ENCODE assay signal across 8 cellular contexts in the genomic region with DNA sequence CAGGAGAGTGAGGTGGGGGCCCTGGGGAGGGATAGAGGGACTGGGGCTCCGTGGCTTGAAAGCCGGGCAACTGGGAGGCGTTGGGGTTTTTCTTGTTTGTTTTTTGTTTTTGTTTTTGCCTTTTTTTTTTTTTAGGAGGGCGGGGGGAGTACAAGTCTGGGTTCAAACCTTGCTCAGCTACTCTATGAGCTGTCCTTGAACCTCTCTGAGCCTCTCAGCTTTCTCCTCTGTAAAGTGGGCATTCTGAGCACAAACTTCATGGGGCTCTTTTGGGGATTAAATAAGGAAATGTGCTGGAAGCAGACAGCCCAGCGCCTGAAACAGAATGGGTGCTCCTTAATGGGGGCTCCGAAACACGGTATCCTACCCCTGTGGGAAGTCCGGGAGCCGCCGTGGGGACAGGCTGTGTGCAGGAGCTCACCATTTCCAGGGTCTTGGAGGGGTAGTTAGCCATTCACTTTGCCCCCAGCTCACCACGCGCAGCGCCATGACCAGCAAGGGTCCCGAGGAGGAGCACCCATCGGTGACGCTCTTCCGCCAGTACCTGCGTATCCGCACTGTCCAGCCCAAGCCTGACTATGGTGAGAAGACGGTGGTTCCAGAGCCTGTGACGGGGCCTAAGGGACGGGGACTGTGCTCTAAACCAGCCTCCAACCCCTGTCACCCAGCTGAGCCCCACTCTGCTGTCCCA. TPM values are rescaled to one million over a fixed set of nuclear protein-coding genes. Genes with fewer than 3 reads are reported as not detected.
DNase-seq lines count a peak whose midpoint lies in the region; ATAC-seq and TF ChIP-seq lines count a peak whose summit lies in the region.

No MANE protein-coding gene starts in this region.

- 61 to 67% (median 66%) methylated on average over 21 to 22 of the region's 22 CpGs for WGBS in adrenal gland, 4 donors

- no peaks in the 10 kb centered on the region for H3K9me3 ChIP-seq in adrenal gland (replicated peaks in 1 of 3)
- H3K9me3 ChIP-seq in subcutaneous abdominal adipose tissue (ENCODE audit: control insufficient read depth in 5 of 5, low read length in 5 of 5): no peaks in the 10 kb centered on the region

- ATAC-seq in HG02885 (IDR thresholded peaks at IDR 0.05; ENCODE audit: poor library complexity, unreplicated experiment): no peak

- peak overlapping the region; percentile 10 to 89 (median 78) for H3K9ac ChIP-seq in subcutaneous abdominal adipose tissue (ENCODE audit: low read length in 5 of 5)

- peaks cover 23 to 26% of the 10 kb centered on the region in 2 donors for H3K4me1 ChIP-seq in adrenal gland (replicated peaks in 1 of 2)
- H3K4me1 ChIP-seq in subcutaneous abdominal adipose tissue (ENCODE audit: control insufficient read depth in 5 of 5, insufficient read depth in 5 of 5, low read length in 5 of 5): peaks cover 4 to 43% (median 25%) of the 10 kb centered on the region in 5 donors

- DNase-seq in DMS53 (lab: John Stamatoyannopoulos, UW) (peak; percentile 24), DMS53 treated with DMSO at 0.1 percent for 48 hours (lab: John Stamatoyannopoulos, UW; ENCODE audit: unreplicated experiment) (no peak), adrenal gland (no peak), kidney epithelial cell (ENCODE audit: low read depth) (no peak), HUDEP-2 (lab: John Stamatoyannopoulos, UW; ENCODE audit: unreplicated experiment in 76 of 76) (no peak), NCI-H226 (no peak)

- TF ChIP-seq CTCF in adrenal gland (IDR thresholded peaks at IDR 0.05) (no peak), kidney epithelial cell (IDR thresholded peaks at IDR 0.05; ENCODE audit: insufficient read depth, low read length, poor library complexity, severe bottlenecking) (no peak)

- no peaks in the 10 kb centered on the region for H3K27me3 ChIP-seq in adrenal gland
- H3K27me3 ChIP-seq in kidney epithelial cell (ENCODE audit: control insufficient read depth, insufficient read depth, low read length): no peaks in the 10 kb centered on the region
- H3K27me3 ChIP-seq in subcutaneous abdominal adipose tissue (ENCODE audit: control insufficient read depth in 5 of 5, insufficient read depth in 4 of 5, low read length in 5 of 5): no peaks in the 10 kb centered on the region

- no peak for TF ChIP-seq POLR2A in adrenal gland (IDR thresholded peaks at IDR 0.05)

- H3K4me3 ChIP-seq in adrenal gland (peak overlapping the region in 2 of 4 donors; percentile 19 to 39), kidney epithelial cell (ENCODE audit: low read depth, low read length) (peak overlapping the region; percentile 44), subcutaneous abdominal adipose tissue (ENCODE audit: low read depth in 1 of 5, low read length in 5 of 5) (peak overlapping the region; percentile 41 to 74 (median 68))

- no peaks in the 10 kb centered on the region for H3K36me3 ChIP-seq in adrenal gland (replicated peaks in 1 of 2)
- H3K36me3 ChIP-seq in kidney epithelial cell (ENCODE audit: control insufficient read depth, insufficient read depth, low read length): no peaks in the 10 kb centered on the region
- H3K36me3 ChIP-seq in subcutaneous abdominal adipose tissue (ENCODE audit: control insufficient read depth in 5 of 5, insufficient read depth in 5 of 5, low read length in 5 of 5): peaks cover 0 to 6% (median 2%) of the 10 kb centered on the region in 5 donors

- intact Hi-C loops in adrenal gland (cut with DNase I): no loop called here

- peak overlapping the region; percentile 90 to 98 (median 93) for H3K27ac ChIP-seq in adrenal gland
- peak overlapping the region; percentile 92 for H3K27ac ChIP-seq in subcutaneous abdominal adipose tissue (ENCODE audit: low read depth, low read length)

RNA-seq across cellular contexts. Expression of a gene that starts 0.4 kb away (rescaled TPM):
- 100 to 1,000 TPM in 2 of 8 donors, 10 to 100 TPM in 6; 50.7 to 122 (median 80.0) TPM for total RNA-seq in adrenal gland
- polyA plus RNA-seq in adrenal gland: 10 to 100 TPM; 37.3 to 92.4 (median 49.1) TPM
- total RNA-seq in kidney epithelial cell: 59.4 and 69.0 TPM in 2 replicates

RNA-seq across cellular contexts. Expression of a gene that starts 8.9 kb away (rescaled TPM):
- total RNA-seq in adrenal gland: 100 to 1,000 TPM in 3 of 8 donors, 10 to 100 TPM in 5; 49.4 to 162 (median 77.1) TPM
- 100 to 1,000 TPM in 2 of 3 donors, 10 to 100 TPM in 1; 30.2 to 140 (median 112) TPM for polyA plus RNA-seq in adrenal gland
- total RNA-seq in kidney epithelial cell: 15.3 and 16.8 TPM in 2 replicates

RNA-seq across cellular contexts. Expression of a gene that starts 9.9 kb away (rescaled TPM):
- total RNA-seq in adrenal gland: 100 to 1,000 TPM in 6 of 8 donors, 10 to 100 TPM in 2; 49.0 to 177 (median 119) TPM
- 100 to 1,000 TPM in 2 of 3 donors, 10 to 100 TPM in 1; 91.8 to 175 (median 152) TPM for polyA plus RNA-seq in adrenal gland
- total RNA-seq in kidney epithelial cell: 36.3 and 50.5 TPM in 2 replicates

RNA-seq across cellular contexts. Expression of a gene that starts 12.0 kb away (rescaled TPM):
- total RNA-seq in adrenal gland (1,000 to 10,000 TPM; 1,018 to 1,982 (median 1,315) TPM), kidney epithelial cell (2,366 and 2,384 TPM in 2 replicates)
- 1,000 to 10,000 TPM in 2 of 3 donors, 100 to 1,000 TPM in 1; 947 to 3,421 (median 2,326) TPM for polyA plus RNA-seq in adrenal gland

RNA-seq across cellular contexts. Expression of a gene that starts 16.5 kb away (rescaled TPM):
- total RNA-seq in adrenal gland: 10 to 100 TPM; 23.4 to 41.3 (median 35.7) TPM
- polyA plus RNA-seq in adrenal gland: 100 to 1,000 TPM in 1 of 3 donors, 10 to 100 TPM in 2; 10.7 to 234 (median 87.3) TPM
- total RNA-seq in kidney epithelial cell: 123 and 144 TPM in 2 replicates
